ENCODE assay signal across 22 cellular contexts in the genomic region with DNA sequence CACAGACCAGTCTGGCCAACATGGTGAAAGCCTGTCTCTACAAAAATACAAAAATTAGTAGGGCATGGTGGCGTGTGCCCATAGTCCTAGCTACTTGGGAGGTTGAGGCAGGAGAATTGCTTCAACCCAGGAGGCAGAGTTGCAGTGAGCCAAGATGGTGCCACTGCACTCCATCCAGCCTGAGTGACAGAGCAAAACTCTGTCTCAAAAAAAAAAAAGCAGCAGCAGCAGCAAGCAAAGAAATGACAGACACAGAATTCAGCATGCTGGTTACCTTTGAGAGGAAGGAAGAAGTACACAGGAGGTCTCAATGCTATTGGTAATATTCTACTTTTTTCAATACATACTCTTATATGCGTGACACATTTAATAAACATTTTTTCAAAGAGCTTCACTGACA.
"Had no signal": no experiment of that assay in that cellular context is flagged by ENCODE, and none has a peak within 500 bp of the region (broad histone marks: within the 10 kb centered on the region; RNA-seq: fewer than 3 reads in every experiment).

No MANE protein-coding gene starts in this region.

- H3K36me3 ChIP-seq: breast epithelium, prostate gland, right atrium auricular region, vagina had no signal

- H3K27me3 Mint-ChIP-seq: activated CD8-positive, alpha-beta T cell treated with anti-CD3 and anti-CD28 coated beads for 36 hours; activated T-cell treated with anti-CD3 and anti-CD28 coated beads, Interleukin-2, amount 50 U/mL, for 24 hours had no signal

- H3K4me3 ChIP-seq: ascending aorta, breast epithelium, coronary artery, gastrocnemius medialis, heart right ventricle, prostate gland, right atrium auricular region, stomach, vagina had no signal

- H3K27ac ChIP-seq: ascending aorta, breast epithelium, coronary artery, gastrocnemius medialis, heart right ventricle, prostate gland, right atrium auricular region, stomach, vagina had no signal

- ATAC-seq: activated CD8-positive, alpha-beta T cell treated with anti-CD3 and anti-CD28 coated beads for 36 hours; esophagus mucosa; gastrocnemius medialis; heart right ventricle had no signal

- H3K4me3 Mint-ChIP-seq: activated CD4-positive, alpha-beta T cell treated with anti-CD3 and anti-CD28 coated beads, Interleukin-2, amount 10 ng/mL, durations not matched to agents 24 days and 14 days; activated T-cell treated with anti-CD3 and anti-CD28 coated beads, Interleukin-2, amount 50 U/mL, for 24 hours had no signal

- H3K9me3 ChIP-seq: ascending aorta, breast epithelium, gastrocnemius medialis, prostate gland, right atrium auricular region, vagina had no signal

- H3K27ac Mint-ChIP-seq: activated CD4-positive, alpha-beta T cell treated with anti-CD3 and anti-CD28 coated beads, Interleukin-2, amount 10 ng/mL, durations not matched to agents 24 days and 14 days; activated T-cell treated with anti-CD3 and anti-CD28 coated beads, Interleukin-2, amount 50 U/mL, for 24 hours had no signal

- DNase-seq: activated CD8-positive, alpha-beta T cell treated with anti-CD3 and anti-CD28 coated beads for 36 hours; activated effector memory CD4-positive, alpha-beta T cell treated with Interleukin-2 at 50 U/mL for 16 hours; activated naive CD4-positive, alpha-beta T cell treated with anti-CD3 and anti-CD28 coated beads, Interleukin-2, amount 50 U/mL, for 16 hours; activated T-cell treated with anti-CD3 and anti-CD28 coated beads, Interleukin-2, amount 50 U/mL, for 24 hours; gastrocnemius medialis; heart right ventricle; immature natural killer cell; kidney glomerular epithelial cell; mesendoderm; stimulated activated CD4-positive, alpha-beta T cell treated with anti-CD3 and anti-CD28 coated beads, Interleukin-15, amount 100 ng/mL, for 24 hours; stimulated activated CD4-positive, alpha-beta T cell treated with anti-CD3 and anti-CD28 coated beads, Interleukin-2, amount 100 ng/mL, for 48 hours; stomach; T1000; trophoblast cell had no signal

- H3K27me3 ChIP-seq: ascending aorta, breast epithelium, gastrocnemius medialis, heart right ventricle, right atrium auricular region, stomach, vagina had no signal

- H3K9me3 Mint-ChIP-seq: immature natural killer cell had no signal

- H3K4me1 ChIP-seq: breast epithelium, prostate gland had no signal
